ENCODE assay signal across 9 cellular contexts in genomic region chr2:9675369-9676351, GRCh38. TPM values are rescaled to one million over a fixed set of nuclear protein-coding genes. Genes with fewer than 3 reads are reported as not detected.
DNase-seq lines count a peak whose midpoint lies in the region; ATAC-seq lines count a peak whose summit lies in the region.
"Had no signal": no experiment of that assay in that cellular context is flagged by ENCODE, and none has a peak within 500 bp of the region (broad histone marks: within the 10 kb centered on the region; RNA-seq: fewer than 3 reads in every experiment).

No MANE protein-coding gene starts in this region.

- DNase-seq in A172 (ENCODE audit: low spot score) (peak; percentile 97), HK-2 (ENCODE audit: unreplicated experiment) (peak; percentile 59), iPS-NIHi11 (ENCODE audit: low spot score) (peak; percentile 25), NCI-H2081 treated with DMSO at 0.1 percent for 48 hours (lab: John Stamatoyannopoulos, UW) (no peak)
- DNase-seq in effector memory CD4-positive, alpha-beta T cell = no peak
- DNase-seq in stimulated activated naive CD8-positive, alpha-beta T cell treated with anti-CD3 and anti-CD28 coated beads, Interleukin-15, Interleukin-2, amounts not matched to agents 100 U/mL and 50 U/mL, for 24 hours = no peak
- DNase-seq: lower lobe of right lung had no signal

- H3K4me3 ChIP-seq in effector memory CD4-positive, alpha-beta T cell (ENCODE audit: insufficient read depth, low read depth, low read length, poor library complexity, severe bottlenecking) = no peak overlapping the region
- H3K4me3 ChIP-seq: lower lobe of right lung had no signal

- no peaks in the 10 kb centered on the region for H3K27me3 ChIP-seq in effector memory CD4-positive, alpha-beta T cell (replicated peaks; ENCODE audit: control insufficient read depth, insufficient read depth, low read length, poor library complexity, severe bottlenecking)

- no peaks in the 10 kb centered on the region for H3K9me3 ChIP-seq in effector memory CD4-positive, alpha-beta T cell (ENCODE audit: control insufficient read depth, low read length)
- H3K9me3 ChIP-seq: lower lobe of right lung had no signal

- ATAC-seq in HG02884 (IDR thresholded peaks at IDR 0.05; ENCODE audit: unreplicated experiment) = no peak
- ATAC-seq in stimulated activated naive CD8-positive, alpha-beta T cell treated with anti-CD3 and anti-CD28 coated beads, Interleukin-15, Interleukin-2, amounts not matched to agents 100 U/mL and 50 U/mL, for 24 hours = no peak

- H3K27ac ChIP-seq in angular gyrus (ENCODE audit: low read depth, low read length) = peak overlapping the region; percentile 13
- H3K27ac ChIP-seq in effector memory CD4-positive, alpha-beta T cell (ENCODE audit: insufficient read depth, low read length, poor library complexity, severe bottlenecking) = no peak overlapping the region
- H3K27ac ChIP-seq: lower lobe of right lung had no signal

- H3K4me1 ChIP-seq in effector memory CD4-positive, alpha-beta T cell (ENCODE audit: control insufficient read depth, insufficient read depth, low read length, poor library complexity, severe bottlenecking) = peaks cover 2% of the 10 kb centered on the region
- H3K4me1 ChIP-seq: lower lobe of right lung had no signal

- H3K36me3 ChIP-seq in effector memory CD4-positive, alpha-beta T cell (ENCODE audit: control insufficient read depth, insufficient read depth, low read length) = no peaks in the 10 kb centered on the region
- H3K36me3 ChIP-seq: lower lobe of right lung had no signal

RNA-seq across cellular contexts. Expression of gene YWHAQ, which starts 44.9 kb away (rescaled TPM):
- total RNA-seq in A172 (2014; rRNA removed; shearing (Covaris generic)) = 746 and 807 TPM in 2 replicates

Comparison
In these comparisons a context has a peak if more than half of its experiments do, and no peak if none do; other contexts are left out.
1. DNase-seq: peak in A172 (single experiment), HK-2 (single experiment) and iPS-NIHi11 (single experiment); none in effector memory CD4-positive, alpha-beta T cell (0 of 3), stimulated activated naive CD8-positive, alpha-beta T cell treated with anti-CD3 and anti-CD28 coated beads, Interleukin-15, Interleukin-2, amounts not matched to agents 100 U/mL and 50 U/mL, for 24 hours (single experiment) and NCI-H2081 treated with DMSO at 0.1 percent for 48 hours (single experiment).